In the genomic region with DNA sequence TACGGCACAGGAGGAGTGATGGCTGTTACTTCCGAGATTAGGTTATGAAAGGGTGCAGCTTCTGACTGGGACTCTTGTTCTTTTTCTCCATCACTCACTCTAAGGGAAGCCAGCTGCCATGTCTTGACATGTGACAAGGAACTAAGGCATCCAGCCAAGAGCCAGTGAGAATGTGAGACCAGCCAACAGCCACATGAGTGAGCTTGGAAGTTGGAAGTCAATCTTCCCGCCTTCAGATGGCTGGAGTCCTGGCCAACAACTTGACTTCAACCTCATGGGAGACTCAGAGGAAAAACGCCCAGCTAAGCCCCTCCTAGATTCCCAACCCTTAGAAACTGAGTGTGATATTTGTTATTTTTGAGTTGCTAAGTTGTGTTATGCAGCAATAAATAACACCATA, we compare ENCODE assay signal across 10 cellular contexts.
A peak's percentile ranks its signal among the peaks of the same experiment; 100 is the strongest.
DNase-seq lines count a peak whose midpoint lies in the region; ATAC-seq and TF ChIP-seq lines count a peak whose summit lies in the region.
"Had no signal": no experiment of that assay in that cellular context is flagged by ENCODE, and none has a peak within 500 bp of the region (broad histone marks: within the 10 kb centered on the region; RNA-seq: fewer than 3 reads in every experiment).

No MANE protein-coding gene starts in this region.

- no peaks in the 10 kb centered on the region for H4K20me1 ChIP-seq in smooth muscle cell (ENCODE audit: low read depth)

- intact Hi-C loops in psoas muscle (cut with DNase I) = no loop called here

- H3K4me3 Mint-ChIP-seq in activated CD8-positive, alpha-beta T cell treated with anti-CD3 and anti-CD28 coated beads, Interleukin-2, amount 10 ng/mL, durations not matched to agents 7 days and 5 days = no peak overlapping the region
- H3K4me3 Mint-ChIP-seq: neural crest cell had no signal

- H3K9me3 Mint-ChIP-seq in activated CD8-positive, alpha-beta T cell treated with anti-CD3 and anti-CD28 coated beads, Interleukin-2, amount 10 ng/mL, durations not matched to agents 7 days and 5 days (ENCODE audit: insufficient read depth) = peaks cover 8% of the 10 kb centered on the region

- WGBS in gastroesophageal sphincter (ENCODE audit: low coverage in 1 of 2), 2 donors = 13 to 16% methylated on average over 3 of the region's 4 CpGs
- WGBS in psoas muscle, 3 donors = 14 to 17% (median 17%) methylated on average over 4 of the region's 4 CpGs
- WGBS in smooth muscle cell (ENCODE audit: low lambda C conversion rate) = 81% methylated on average over 4 of the region's 4 CpGs

- no peak for TF ChIP-seq POLR2A in gastroesophageal sphincter (IDR thresholded peaks at IDR 0.05)

- H3K4me2 ChIP-seq in smooth muscle cell = no peak overlapping the region

- no peak overlapping the region for H3K9ac ChIP-seq in smooth muscle cell (ENCODE audit: low read depth)

- H3K79me2 ChIP-seq in smooth muscle cell (ENCODE audit: low read depth) = no peaks in the 10 kb centered on the region

- DNase-seq in LHCN-M2 (ENCODE audit: low read depth) (peak; percentile 63), psoas muscle (peak; percentile 35 to 63), smooth muscle cell (lab: John Stamatoyannopoulos, UW; ENCODE audit: unreplicated experiment) (no peak), UCSD-AML1 (lab: John Stamatoyannopoulos, UW; ENCODE audit: unreplicated experiment) (no peak)
- DNase-seq in activated CD8-positive, alpha-beta T cell treated with anti-CD3 and anti-CD28 coated beads, Interleukin-2, amount 10 ng/mL, durations not matched to agents 7 days and 5 days = no peak
- DNase-seq: DMS153, NCI-H526 treated with DMSO at 0.1 percent for 48 hours had no signal

- H3K9me3 ChIP-seq in gastroesophageal sphincter (peaks cover 0 to 10% (median 0%) of the 10 kb centered on the region in 3 donors), psoas muscle (no peaks in the 10 kb centered on the region), smooth muscle cell (replicated peaks; ENCODE audit: low read depth) (peaks cover 5% of the 10 kb centered on the region)

- no peaks in the 10 kb centered on the region for H3F3A ChIP-seq in smooth muscle cell (ENCODE audit: low read depth)

- H3K36me3 ChIP-seq in gastroesophageal sphincter (no peaks in the 10 kb centered on the region), psoas muscle (ENCODE audit: insufficient read depth in 1 of 2, low read depth in 1 of 2) (no peaks in the 10 kb centered on the region), smooth muscle cell (ENCODE audit: low read depth) (no peaks in the 10 kb centered on the region)

- H3K4me1 ChIP-seq in gastroesophageal sphincter (peaks cover 0 to 11% (median 6%) of the 10 kb centered on the region in 3 donors), psoas muscle (no peaks in the 10 kb centered on the region), smooth muscle cell (ENCODE audit: low read depth) (peaks cover 9% of the 10 kb centered on the region)

- H3K27ac ChIP-seq in gastroesophageal sphincter (no peak overlapping the region), psoas muscle (no peak overlapping the region), smooth muscle cell (ENCODE audit: low read depth) (no peak overlapping the region)

- H3K27me3 ChIP-seq in gastroesophageal sphincter (no peaks in the 10 kb centered on the region), psoas muscle (ENCODE audit: insufficient read depth in 3 of 3, low read length in 2 of 3) (no peaks in the 10 kb centered on the region), smooth muscle cell (ENCODE audit: low read depth) (no peaks in the 10 kb centered on the region)

- peaks cover 20% of the 10 kb centered on the region for H3K4me1 Mint-ChIP-seq in activated CD8-positive, alpha-beta T cell treated with anti-CD3 and anti-CD28 coated beads, Interleukin-2, amount 10 ng/mL, durations not matched to agents 7 days and 5 days (ENCODE audit: low read depth)

- H3K4me3 ChIP-seq in gastroesophageal sphincter (no peak overlapping the region), psoas muscle (no peak overlapping the region), smooth muscle cell (no peak overlapping the region)

- H3K36me3 Mint-ChIP-seq in activated CD8-positive, alpha-beta T cell treated with anti-CD3 and anti-CD28 coated beads, Interleukin-2, amount 10 ng/mL, durations not matched to agents 7 days and 5 days (ENCODE audit: low read depth) = peaks cover 3% of the 10 kb centered on the region

- TF ChIP-seq EP300 in gastroesophageal sphincter (IDR thresholded peaks at IDR 0.05) = no peak

- no peak overlapping the region for H2AFZ ChIP-seq in smooth muscle cell (ENCODE audit: low read depth)

- POLR2A ChIA-PET in activated CD8-positive, alpha-beta T cell treated with anti-CD3 and anti-CD28 coated beads, Interleukin-2, amount 10 ng/mL, durations not matched to agents 7 days and 5 days (lab: Charles Lee) = no interaction called here

- TF ChIP-seq CTCF in gastroesophageal sphincter (IDR thresholded peaks at IDR 0.05) (no peak), psoas muscle (IDR thresholded peaks at IDR 0.05) (no peak), smooth muscle cell (IDR thresholded peaks at IDR 0.05; ENCODE audit: borderline replicate concordance, insufficient read depth, poor library complexity, severe bottlenecking) (no peak)

- peak overlapping the region; percentile 51 for H3K27ac Mint-ChIP-seq in activated CD8-positive, alpha-beta T cell treated with anti-CD3 and anti-CD28 coated beads, Interleukin-2, amount 10 ng/mL, durations not matched to agents 7 days and 5 days

- H3K27me3 Mint-ChIP-seq in activated CD8-positive, alpha-beta T cell treated with anti-CD3 and anti-CD28 coated beads, Interleukin-2, amount 10 ng/mL, durations not matched to agents 7 days and 5 days (ENCODE audit: low read depth) = peaks cover 3% of the 10 kb centered on the region

- CTCF ChIA-PET in activated CD8-positive, alpha-beta T cell treated with anti-CD3 and anti-CD28 coated beads, Interleukin-2, amount 10 ng/mL, durations not matched to agents 7 days and 5 days (lab: Charles Lee) = interaction anchor here (1.0 to 2.4 kb wide), 5 partner anchors 11 to 148 kb away, joined by 3 to 7 read pairs (median 7); no protein-coding TSS in a partner anchor

- no peak for ATAC-seq in activated CD8-positive, alpha-beta T cell treated with anti-CD3 and anti-CD28 coated beads, Interleukin-2, amount 10 ng/mL, durations not matched to agents 7 days and 5 days
- ATAC-seq in gastroesophageal sphincter = peak; percentile 68
- ATAC-seq in psoas muscle = peak in 3 of 4 donors; percentile 36 to 55 (median 46)
- no peak for ATAC-seq in HG03378 (IDR thresholded peaks at IDR 0.05; ENCODE audit: unreplicated experiment)

Comparison
In these comparisons a context has a peak if more than half of its experiments do, and no peak if none do; other contexts are left out.
1. DNase-seq: peak in LHCN-M2 (single experiment) and psoas muscle (2 of 2); none in activated CD8-positive, alpha-beta T cell treated with anti-CD3 and anti-CD28 coated beads, Interleukin-2, amount 10 ng/mL, durations not matched to agents 7 days and 5 days (single experiment), smooth muscle cell (single experiment) and UCSD-AML1 (single experiment).
2. ATAC-seq: peak in gastroesophageal sphincter (single experiment) and psoas muscle (3 of 4); none in activated CD8-positive, alpha-beta T cell treated with anti-CD3 and anti-CD28 coated beads, Interleukin-2, amount 10 ng/mL, durations not matched to agents 7 days and 5 days (single experiment) and HG03378 (single experiment).